8 cellular contexts compared by ENCODE assay signal in the genomic region with DNA sequence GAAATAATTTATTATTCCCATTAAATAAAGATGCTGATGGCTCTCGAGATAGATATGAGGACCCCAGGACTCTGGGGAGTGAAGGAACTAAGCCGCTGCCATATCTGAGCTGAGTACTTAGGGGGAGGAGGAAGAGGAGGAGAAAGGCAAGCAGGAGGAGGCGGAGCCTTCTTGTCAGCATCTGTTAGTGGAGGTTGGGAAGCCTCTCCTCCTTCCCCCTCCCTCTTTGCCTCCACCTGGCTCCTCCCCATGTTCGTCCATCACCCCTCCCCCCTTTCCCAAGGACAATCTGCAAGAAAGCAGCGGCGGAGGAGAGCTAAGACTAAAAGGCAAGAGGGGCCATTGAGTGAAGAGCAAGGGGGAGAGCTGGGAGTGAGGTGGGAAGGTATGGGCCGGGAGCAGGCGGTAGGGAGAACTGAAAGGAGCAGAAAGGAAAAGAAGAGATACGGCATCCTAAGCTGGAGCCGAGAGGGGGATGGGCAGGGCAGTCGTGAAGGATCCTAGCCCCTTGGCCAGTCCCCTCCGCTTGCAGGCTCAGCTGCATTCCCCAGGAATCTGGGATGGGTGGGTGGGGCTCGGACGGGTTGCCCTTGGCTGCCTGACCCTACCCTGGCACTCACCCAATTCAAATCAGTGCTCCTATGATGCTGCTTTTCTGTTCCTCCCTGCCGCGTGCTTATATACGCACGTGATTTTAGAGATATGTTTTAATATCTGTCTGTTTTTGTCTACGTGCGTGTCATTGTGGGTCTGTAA. TPM values are rescaled to one million over a fixed set of nuclear protein-coding genes. Genes with fewer than 3 reads are reported as not detected.
DNase-seq lines count a peak whose midpoint lies in the region; ATAC-seq and TF ChIP-seq lines count a peak whose summit lies in the region.

Gene PFKM (plus strand): TSS at position 287 of the 756 bp plus-strand sequence. CDS start 3,411 bp downstream, outside the sequence.

- TF ChIP-seq CTCF in A673 (conservative IDR thresholded peaks at IDR 0.05; ENCODE audit: low read depth, low read length) (no peak), VCaP (conservative IDR thresholded peaks at IDR 0.05) (no peak), mammary epithelial cell (conservative IDR thresholded peaks at IDR 0.05 in 1 of 2, IDR thresholded peaks at IDR 0.05 in 1 of 2; ENCODE audit: extremely low read depth in 1 of 2, insufficient read depth in 1 of 2, low read depth in 1 of 2, low read length in 2 of 2) (no peak), smooth muscle cell (IDR thresholded peaks at IDR 0.05; ENCODE audit: borderline replicate concordance, insufficient read depth, poor library complexity, severe bottlenecking) (no peak)

- peaks cover 14% of the 10 kb centered on the region for H3K36me3 ChIP-seq in A673 (ENCODE audit: insufficient read depth, low read length, poor library complexity, severe bottlenecking)
- peaks cover 4% of the 10 kb centered on the region for H3K36me3 ChIP-seq in mammary epithelial cell (ENCODE audit: insufficient read depth, low read length)
- H3K36me3 ChIP-seq in iPS-20b (ENCODE audit: insufficient read depth, low read depth, low read length), result peaks cover 20% of the 10 kb centered on the region
- no peaks in the 10 kb centered on the region for H3K36me3 ChIP-seq in smooth muscle cell (ENCODE audit: low read depth)

- H3K9me3 ChIP-seq in A673 (ENCODE audit: low read depth, low read length, poor library complexity, severe bottlenecking) (no peaks in the 10 kb centered on the region), mammary epithelial cell (replicated peaks; ENCODE audit: insufficient read depth, low read length) (no peaks in the 10 kb centered on the region), iPS-20b (ENCODE audit: insufficient read depth, low read depth, low read length) (no peaks in the 10 kb centered on the region), smooth muscle cell (replicated peaks; ENCODE audit: low read depth) (no peaks in the 10 kb centered on the region)

- H2AFZ ChIP-seq in mammary epithelial cell (ENCODE audit: low read depth, low read length), result peak within 1 kb of the TSS; percentile 99
- peak within 1 kb of the TSS; percentile 91 for H2AFZ ChIP-seq in smooth muscle cell (ENCODE audit: low read depth)

- CTCF ChIA-PET in A673 (lab: Charles Lee) (interaction anchor here (0.6 to 0.9 kb wide), 2 partner anchors 38 to 125 kb away, joined by 3 read pairs; partner anchors contain the start of gene ASB8), mammary epithelial cell (lab: Charles Lee; ENCODE audit: low non-redundant PET) (interaction anchor here (0.6 to 0.9 kb wide), 3 partner anchors 11 to 746 kb away, joined by 4 to 6 read pairs (median 5); partner anchors contain the start of gene RND1)

- in situ Hi-C loops in mammary epithelial cell (cut with MboI; ENCODE audit: low sequenced_read_pairs in 2 of 2), result no loop called here

- H3K27ac ChIP-seq in A673 (ENCODE audit: low read depth, low read length, poor library complexity, severe bottlenecking), result peak within 1 kb of the TSS; percentile 57
- peak within 1 kb of the TSS; percentile 81 for H3K27ac ChIP-seq in VCaP
- peak within 1 kb of the TSS; percentile 30 for H3K27ac ChIP-seq in mammary epithelial cell (ENCODE audit: insufficient read depth, low read depth, low read length)
- peak within 1 kb of the TSS; percentile 71 for H3K27ac ChIP-seq in iPS-20b (ENCODE audit: low read length)
- H3K27ac ChIP-seq in smooth muscle cell (ENCODE audit: low read depth), result peak within 1 kb of the TSS; percentile 8

- dilution Hi-C loops in mammary epithelial cell (cut with HindIII; ENCODE audit: low sequenced_read_pairs), result no loop called here

- intact Hi-C loops in A673 (cut with micrococcal nuclease; ENCODE audit: unreplicated experiment), result no loop called here
- intact Hi-C loops in mammary epithelial cell (cut with micrococcal nuclease), result loop anchor here (5.0 kb wide), 1 partner anchor 38 kb away; the partner anchor contains the start of gene ASB8

- H3K9ac ChIP-seq in mammary epithelial cell (ENCODE audit: insufficient read depth, low read length) (peak within 1 kb of the TSS; percentile 83), iPS-20b (ENCODE audit: low read depth, low read length) (peak within 1 kb of the TSS; percentile 84; the same call in 1 of the 2 replicates), smooth muscle cell (ENCODE audit: low read depth) (no peak within 1 kb of the TSS)

- H3K4me2 ChIP-seq in mammary epithelial cell (ENCODE audit: insufficient read depth, low read depth, low read length), result peak within 1 kb of the TSS; percentile 78
- H3K4me2 ChIP-seq in smooth muscle cell, result peak within 1 kb of the TSS; percentile 90

- BruUV-seq in A673 (replicated peaks; lab: Mats Ljungman, UMichigan), result no TSS peak
- no TSS peak for BruUV-seq in mammary epithelial cell (replicated peaks; lab: Mats Ljungman, UMichigan)

- H3K79me2 ChIP-seq in mammary epithelial cell (ENCODE audit: insufficient read depth, low read length) (peaks cover 33% of the 10 kb centered on the region), smooth muscle cell (ENCODE audit: low read depth) (peaks cover 16% of the 10 kb centered on the region)

- 3% methylated on average over 14 of the region's 20 CpGs for WGBS in mammary epithelial cell (ENCODE audit: low coverage, missing lambda C conversion rate)
- under 1% methylated on average over 17 of the region's 20 CpGs for WGBS in smooth muscle cell (ENCODE audit: low lambda C conversion rate)

- H4K20me1 ChIP-seq in mammary epithelial cell (ENCODE audit: insufficient read depth, low read length) (no peaks in the 10 kb centered on the region), smooth muscle cell (ENCODE audit: low read depth) (peaks cover 14% of the 10 kb centered on the region)

- H3K4me3 ChIP-seq in A673 (ENCODE audit: low read depth, low read length, poor library complexity, severe bottlenecking), result peak within 1 kb of the TSS; percentile 77
- H3K4me3 ChIP-seq in mammary epithelial cell (replicated peaks in 1 of 3; ENCODE audit: insufficient read depth in 1 of 3, low read depth in 2 of 3, low read length in 3 of 3), result peak within 1 kb of the TSS; percentile 73 to 93 (median 90)
- peak within 1 kb of the TSS; percentile 89 for H3K4me3 ChIP-seq in iPS-20b (ENCODE audit: low read length)
- H3K4me3 ChIP-seq in smooth muscle cell, result peak within 1 kb of the TSS; percentile 83

- H3K27me3 ChIP-seq in A673 (replicated peaks; ENCODE audit: insufficient read depth, low read depth, low read length, poor library complexity) (peaks cover 11% of the 10 kb centered on the region), mammary epithelial cell (ENCODE audit: insufficient read depth, low read length) (no peaks in the 10 kb centered on the region), iPS-20b (ENCODE audit: insufficient read depth, low read length) (no peaks in the 10 kb centered on the region), smooth muscle cell (ENCODE audit: low read depth) (no peaks in the 10 kb centered on the region)

- POLR2A ChIA-PET in A673 (lab: Charles Lee; ENCODE audit: low non-redundant PET), result no interaction called here

- DNase-seq in A673 (ENCODE audit: low spot score), result peak; percentile 94
- DNase-seq in NCI-H2171 (lab: John Stamatoyannopoulos, UW), result peak; percentile 88
- peak; percentile 84 for DNase-seq in mammary epithelial cell
- peak; percentile 55 for DNase-seq in smooth muscle cell (lab: John Stamatoyannopoulos, UW; ENCODE audit: unreplicated experiment)

- ATAC-seq in GM18861 (IDR thresholded peaks at IDR 0.05; ENCODE audit: unreplicated experiment), result peak; percentile 98
- ATAC-seq in HG03095 (IDR thresholded peaks at IDR 0.05; ENCODE audit: unreplicated experiment), result peak; percentile 99

- peaks cover 14% of the 10 kb centered on the region for H3K4me1 ChIP-seq in A673 (ENCODE audit: insufficient read depth, low read length, poor library complexity, severe bottlenecking)
- H3K4me1 ChIP-seq in mammary epithelial cell (ENCODE audit: insufficient read depth, low read length), result peaks cover 11% of the 10 kb centered on the region
- H3K4me1 ChIP-seq in iPS-20b (ENCODE audit: insufficient read depth, low read length), result peaks cover 8% of the 10 kb centered on the region; the same call in 1 of the 2 replicates
- H3K4me1 ChIP-seq in smooth muscle cell (ENCODE audit: low read depth), result peaks cover 35% of the 10 kb centered on the region

- H3F3A ChIP-seq in smooth muscle cell (ENCODE audit: low read depth), result no peaks in the 10 kb centered on the region

RNA-seq across cellular contexts. Expression of gene PFKM, which starts in this region (rescaled TPM):
- total RNA-seq in A673 (2021) (114 and 130 TPM in 2 replicates), mammary epithelial cell (10 to 100 TPM; 63.2 to 82.0 TPM), smooth muscle cell (26.6 and 35.7 TPM in 2 replicates)
- polyA plus RNA-seq in mammary epithelial cell (61.6 TPM), smooth muscle cell (37.1 and 38.3 TPM in 2 replicates)
- polyA minus RNA-seq in mammary epithelial cell, result 86.4 TPM

Comparison
In these comparisons a context has a peak if more than half of its experiments do, and no peak if none do; other contexts are left out.
1. Peak in every context shown above with its lines: DNase-seq, ATAC-seq, H3K4me3 ChIP-seq and H3K27ac ChIP-seq.
2. H3K27ac ChIP-seq: peak in every context shown above with its lines; median percentile 81 in VCaP; 71 in iPS-20b; 57 in A673; 30 in mammary epithelial cell; 8 in smooth muscle cell.